Comparison of ENCODE assay signal across 8 cellular contexts in the genomic region with DNA sequence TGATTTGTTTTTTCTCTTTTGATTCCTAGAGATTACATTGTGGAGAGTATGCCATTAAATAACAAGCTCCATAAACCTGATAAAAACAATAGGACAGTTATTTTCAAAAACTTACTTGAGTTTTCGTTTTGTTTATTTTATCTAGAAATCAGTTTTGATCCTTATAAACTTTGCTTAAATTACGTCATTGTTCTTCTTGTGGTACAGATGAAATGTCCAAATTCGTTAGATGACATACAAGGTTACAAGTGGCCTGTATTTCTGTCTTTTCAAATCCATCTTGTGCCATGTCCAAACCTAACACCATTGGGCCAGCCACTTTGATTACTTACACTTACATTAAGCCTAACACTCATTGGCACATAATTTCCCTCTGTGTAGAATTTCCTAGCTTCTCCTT.
"Had no signal": no experiment of that assay in that cellular context is flagged by ENCODE, and none has a peak within 500 bp of the region (broad histone marks: within the 10 kb centered on the region; RNA-seq: fewer than 3 reads in every experiment).

No MANE protein-coding gene starts in this region.

- DNase-seq: GDM1, GF-D8 had no signal

- FAIRE-seq: G401.6, GM12878, GM12891, GM12892, GM18507, GM19239 had no signal

- H3K4me3 ChIP-seq: GM12878 had no signal
